ENCODE assay signal across 14 cellular contexts in genomic region chr5:148972396-148972795, GRCh38.
A peak's percentile ranks its signal among the peaks of the same experiment; 100 is the strongest.
DNase-seq lines count a peak whose midpoint lies in the region; ATAC-seq and TF ChIP-seq lines count a peak whose summit lies in the region.
"Had no signal": no experiment of that assay in that cellular context is flagged by ENCODE, and none has a peak within 500 bp of the region (broad histone marks: within the 10 kb centered on the region; RNA-seq: fewer than 3 reads in every experiment).

No MANE protein-coding gene starts in this region.

- H3K9me3 ChIP-seq in BLaER1 treated with 17β-estradiol and CSF1 and Interleukin-3, amounts not matched to agents 10 nM and 100 nM (replicated peaks in 1 of 11) = no peaks in the 10 kb centered on the region
- H3K9me3 ChIP-seq in SJSA1 (replicated peaks) = no peaks in the 10 kb centered on the region
- H3K9me3 ChIP-seq in fibroblast of lung (ENCODE audit: control insufficient read depth, insufficient read depth, low read depth, low read length) = no peaks in the 10 kb centered on the region
- no peaks in the 10 kb centered on the region for H3K9me3 ChIP-seq in sigmoid colon

- peak overlapping the region in 1 of 11 experiments; percentile 22; a peak in 1 of 22 replicates for H3K9ac ChIP-seq in BLaER1 treated with 17β-estradiol and CSF1 and Interleukin-3, amounts not matched to agents 10 nM and 100 nM
- H3K9ac ChIP-seq in fibroblast of lung (ENCODE audit: insufficient read depth, low read length) = peak overlapping the region; percentile 11

- peak overlapping the region; percentile 27 for H2AFZ ChIP-seq in fibroblast of lung (ENCODE audit: low read length)

- TF ChIP-seq CTCF in fibroblast of lung (conservative IDR thresholded peaks at IDR 0.05 in 1 of 2, IDR thresholded peaks at IDR 0.05 in 1 of 2; ENCODE audit: low read depth in 1 of 2, low read length in 2 of 2) (no peak), sigmoid colon (IDR thresholded peaks at IDR 0.05) (no peak)

- POLR2A ChIA-PET in T-cell (lab: Charles Lee) = no interaction called here

- WGBS in sigmoid colon, 2 donors = 91 to 93% methylated on average over 4 of the region's 4 CpGs

- H3K4me3 Mint-ChIP-seq in T-cell = no peak overlapping the region
- H3K4me3 Mint-ChIP-seq: natural killer cell had no signal

- no peaks in the 10 kb centered on the region for H3K36me3 Mint-ChIP-seq in T-cell
- H3K36me3 Mint-ChIP-seq: natural killer cell had no signal

- DNase-seq in SJSA1 (ENCODE audit: low read depth in 1 of 2, low spot score in 2 of 2) (no peak), fibroblast of lung (ENCODE audit: low read depth in 2 of 2) (no peak), sigmoid colon (no peak), T-cell (no peak)
- DNase-seq in stimulated activated CD4-positive, alpha-beta T cell treated with anti-CD3 and anti-CD28 coated beads, Interleukin-2, amount 100 ng/mL, for 48 hours = no peak
- DNase-seq: activated effector memory CD4-positive, alpha-beta T cell treated with Interleukin-2 at 50 U/mL for 16 hours; DMS79; effector memory CD4-positive, alpha-beta T cell; kidney; natural killer cell; NCI-H2171 treated with DMSO at 0.1 percent for 48 hours had no signal

- peak overlapping the region in 3 of 11 experiments; percentile 1 to 40 (median 35); a peak in 4 of 22 replicates for H3K27ac ChIP-seq in BLaER1 treated with 17β-estradiol and CSF1 and Interleukin-3, amounts not matched to agents 10 nM and 100 nM
- H3K27ac ChIP-seq in SJSA1 (peak overlapping the region; percentile 90), fibroblast of lung (ENCODE audit: insufficient read depth, low read length) (peak overlapping the region; percentile 93), sigmoid colon (peak overlapping the region; percentile 9 to 56 (median 44))

- H3K27me3 ChIP-seq in BLaER1 treated with 17β-estradiol and CSF1 and Interleukin-3, amounts not matched to agents 10 nM and 100 nM = no peaks in the 10 kb centered on the region
- no peaks in the 10 kb centered on the region for H3K27me3 ChIP-seq in SJSA1 (replicated peaks)
- no peaks in the 10 kb centered on the region for H3K27me3 ChIP-seq in fibroblast of lung (ENCODE audit: control insufficient read depth, insufficient read depth, low read length)
- no peaks in the 10 kb centered on the region for H3K27me3 ChIP-seq in sigmoid colon

- no peak for TF ChIP-seq POLR2A in sigmoid colon (IDR thresholded peaks at IDR 0.05)

- H4K20me1 ChIP-seq in BLaER1 treated with 17β-estradiol and CSF1 and Interleukin-3, amounts not matched to agents 10 nM and 100 nM = no peaks in the 10 kb centered on the region
- H4K20me1 ChIP-seq in fibroblast of lung (ENCODE audit: control insufficient read depth, extremely low read depth, insufficient read depth, low read length) = no peaks in the 10 kb centered on the region

- no peak overlapping the region for H3K4me3 ChIP-seq in BLaER1 treated with 17β-estradiol and CSF1 and Interleukin-3, amounts not matched to agents 10 nM and 100 nM
- H3K4me3 ChIP-seq in SJSA1 (no peak overlapping the region), fibroblast of lung (replicated peaks in 1 of 4; ENCODE audit: control extremely low read depth in 1 of 4, insufficient read depth in 1 of 4, low read depth in 3 of 4, low read length in 4 of 4) (no peak overlapping the region), sigmoid colon (no peak overlapping the region)

- ATAC-seq in T-cell (replicated peaks in 1 of 4) = no peak
- no peak for ATAC-seq in GM18502 (IDR thresholded peaks at IDR 0.05; ENCODE audit: poor library complexity, unreplicated experiment)
- ATAC-seq in GM21367 (IDR thresholded peaks at IDR 0.05; ENCODE audit: unreplicated experiment) = no peak
- ATAC-seq: natural killer cell had no signal

- H3K4me1 Mint-ChIP-seq in T-cell = no peaks in the 10 kb centered on the region
- H3K4me1 Mint-ChIP-seq: natural killer cell had no signal

- intact Hi-C loops in sigmoid colon (cut with DNase I) = loop anchor here (5.0 kb wide), 1 partner anchor 75 kb away; no protein-coding TSS in a partner anchor

- H3K4me2 ChIP-seq in BLaER1 treated with 17β-estradiol and CSF1 and Interleukin-3, amounts not matched to agents 10 nM and 100 nM = peak overlapping the region in 10 of 11 experiments; percentile 33 to 81 (median 58); a peak in 18 of 22 replicates
- H3K4me2 ChIP-seq in fibroblast of lung (ENCODE audit: extremely low read depth, insufficient read depth, low read length) = peak overlapping the region; percentile 36

- no peak for TF ChIP-seq EP300 in sigmoid colon (IDR thresholded peaks at IDR 0.05)

- CTCF ChIA-PET in T-cell (lab: Charles Lee) = interaction anchor here (0.7 to 1.0 kb wide), 3 partner anchors 13 to 242 kb away, joined by 3 read pairs; no protein-coding TSS in a partner anchor

- H3K27me3 Mint-ChIP-seq in T-cell = peaks cover 8 to 17% of the 10 kb centered on the region in 2 donors

- H3K4me1 ChIP-seq in BLaER1 treated with 17β-estradiol and CSF1 and Interleukin-3, amounts not matched to agents 10 nM and 100 nM = peaks cover 0 to 21% (median 12%) of the 10 kb centered on the region in 10 experiments; a peak in 18 of 20 replicates
- peaks cover 69% of the 10 kb centered on the region for H3K4me1 ChIP-seq in SJSA1 (replicated peaks)
- H3K4me1 ChIP-seq in fibroblast of lung (ENCODE audit: control insufficient read depth, extremely low read depth, insufficient read depth, low read length) = peaks cover 17% of the 10 kb centered on the region
- peaks cover 0 to 53% (median 46%) of the 10 kb centered on the region in 4 donors for H3K4me1 ChIP-seq in sigmoid colon

- H3K79me2 ChIP-seq in fibroblast of lung (ENCODE audit: control insufficient read depth, insufficient read depth, low read length) = no peaks in the 10 kb centered on the region

- H3K27ac Mint-ChIP-seq in T-cell = no peak overlapping the region
- H3K27ac Mint-ChIP-seq: natural killer cell had no signal

- H3K36me3 ChIP-seq in BLaER1 treated with 17β-estradiol and CSF1 and Interleukin-3, amounts not matched to agents 10 nM and 100 nM = no peaks in the 10 kb centered on the region
- H3K36me3 ChIP-seq in SJSA1 (no peaks in the 10 kb centered on the region), fibroblast of lung (ENCODE audit: control insufficient read depth, insufficient read depth, low read length) (no peaks in the 10 kb centered on the region), sigmoid colon (no peaks in the 10 kb centered on the region)

- H3K9me3 Mint-ChIP-seq in T-cell = no peaks in the 10 kb centered on the region
- H3K9me3 Mint-ChIP-seq: natural killer cell had no signal
